ENCODE assay signal across 21 cellular contexts in genomic region chr19:32040246-32040645, GRCh38.
DNase-seq lines count a peak whose midpoint lies in the region; FAIRE-seq and TF ChIP-seq lines count a peak whose summit lies in the region.
"Had no signal": no experiment of that assay in that cellular context is flagged by ENCODE, and none has a peak within 500 bp of the region (broad histone marks: within the 10 kb centered on the region; RNA-seq: fewer than 3 reads in every experiment).

No MANE protein-coding gene starts in this region.

- no peaks in the 10 kb centered on the region for H3K36me3 ChIP-seq in SK-N-MC (ENCODE audit: insufficient read depth, low read length)

- FAIRE-seq in RCC 7860 (lab: Jason Lieb, UNC), result no peak
- FAIRE-seq: G401.6, GM12878, GM19239, H1 had no signal

- no peaks in the 10 kb centered on the region for H3K9me3 Mint-ChIP-seq in nephron
- H3K9me3 Mint-ChIP-seq in type B pancreatic cell, result no peaks in the 10 kb centered on the region
- no peaks in the 10 kb centered on the region for H3K9me3 Mint-ChIP-seq in activated naive CD4-positive, alpha-beta T cell treated with anti-CD3 and anti-CD28 coated beads for 36 hours

- H3K36me3 Mint-ChIP-seq in nephron (ENCODE audit: low read depth) (no peaks in the 10 kb centered on the region), type B pancreatic cell (no peaks in the 10 kb centered on the region)
- no peaks in the 10 kb centered on the region for H3K36me3 Mint-ChIP-seq in activated naive CD4-positive, alpha-beta T cell treated with anti-CD3 and anti-CD28 coated beads for 36 hours (ENCODE audit: low read depth)
- H3K36me3 Mint-ChIP-seq: CD4-positive, alpha-beta memory T cell had no signal

- intact Hi-C loops in activated naive CD4-positive, alpha-beta T cell treated with anti-CD3 and anti-CD28 coated beads for 36 hours (cut with micrococcal nuclease), result loop anchor here (5.0 to 10.0 kb wide), 3 partner anchors 185 to 1358 kb away; no protein-coding TSS in a partner anchor

- TF ChIP-seq CTCF in nephron (IDR thresholded peaks at IDR 0.05; ENCODE audit: unreplicated experiment in 3 of 3) (no peak), type B pancreatic cell (conservative IDR thresholded peaks at IDR 0.05) (no peak)

- H3K9ac ChIP-seq in SK-N-MC (ENCODE audit: insufficient read length), result peak overlapping the region; percentile 63
- H3K9ac ChIP-seq: GM23248 had no signal

- H3K27me3 Mint-ChIP-seq in nephron (ENCODE audit: low read depth), result peaks cover 18% of the 10 kb centered on the region
- H3K27me3 Mint-ChIP-seq in type B pancreatic cell, result peaks cover 86% of the 10 kb centered on the region
- H3K27me3 Mint-ChIP-seq in activated naive CD4-positive, alpha-beta T cell treated with anti-CD3 and anti-CD28 coated beads for 36 hours (ENCODE audit: low read depth), result peaks cover 22% of the 10 kb centered on the region

- H3K4me3 Mint-ChIP-seq in nephron (peak overlapping the region; percentile 2 to 64 (median 27)), type B pancreatic cell (peak overlapping the region; percentile 21)
- H3K4me3 Mint-ChIP-seq in activated naive CD4-positive, alpha-beta T cell treated with anti-CD3 and anti-CD28 coated beads for 36 hours, result no peak overlapping the region
- H3K4me3 Mint-ChIP-seq: CD4-positive, alpha-beta memory T cell had no signal

- CTCF ChIA-PET in activated naive CD4-positive, alpha-beta T cell treated with anti-CD3 and anti-CD28 coated beads for 36 hours (lab: Charles Lee), result interaction anchor here (0.7 to 1.4 kb wide), 4 partner anchors 12 to 91 kb away, joined by 3 to 5 read pairs (median 4); no protein-coding TSS in a partner anchor

- peak overlapping the region; percentile 84 for H3K4me3 ChIP-seq in SK-N-MC
- H3K4me3 ChIP-seq: A549, GM12878, GM23248 had no signal

- peaks cover 53% of the 10 kb centered on the region for H3K4me1 Mint-ChIP-seq in nephron
- peaks cover 26% of the 10 kb centered on the region for H3K4me1 Mint-ChIP-seq in type B pancreatic cell (ENCODE audit: unreplicated experiment)
- peaks cover 6% of the 10 kb centered on the region for H3K4me1 Mint-ChIP-seq in activated naive CD4-positive, alpha-beta T cell treated with anti-CD3 and anti-CD28 coated beads for 36 hours (ENCODE audit: low read depth)

- H3K27ac ChIP-seq in SK-N-MC, result peak overlapping the region; percentile 95
- H3K27ac ChIP-seq: A549, GM23248 had no signal

- peak overlapping the region; percentile 27 to 90 (median 77) for H3K27ac Mint-ChIP-seq in nephron
- peak overlapping the region; percentile 11 for H3K27ac Mint-ChIP-seq in type B pancreatic cell
- H3K27ac Mint-ChIP-seq in activated naive CD4-positive, alpha-beta T cell treated with anti-CD3 and anti-CD28 coated beads for 36 hours, result no peak overlapping the region
- H3K27ac Mint-ChIP-seq: CD4-positive, alpha-beta memory T cell had no signal

- H3K9me3 ChIP-seq in SK-N-MC (ENCODE audit: low read depth, low read length), result no peaks in the 10 kb centered on the region
- H3K9me3 ChIP-seq: A549 had no signal

- peak; percentile 4 for DNase-seq in DMS114 treated with DMSO at 0.1 percent for 48 hours (lab: John Stamatoyannopoulos, UW; ENCODE audit: unreplicated experiment)
- peak; percentile 62 for DNase-seq in SK-N-MC (ENCODE audit: low read depth, low spot score)
- no peak for DNase-seq in type B pancreatic cell (ENCODE audit: extremely low spot score, unreplicated experiment)
- no peak for DNase-seq in RCC 7860 (ENCODE audit: low spot score)
- DNase-seq in activated naive CD4-positive, alpha-beta T cell treated with anti-CD3 and anti-CD28 coated beads for 36 hours, result no peak
- DNase-seq in inferior parietal cortex (ENCODE audit: extremely low spot score), result no peak
- DNase-seq: 8988T; ACHN; C1 segment of cervical spinal cord; Calu3; CD4-positive, alpha-beta memory T cell; COR-L47; DMS153; GM23248; H7 had no signal

Comparison
In these comparisons a context has a peak if more than half of its experiments do, and no peak if none do; other contexts are left out.
1. DNase-seq: peak in DMS114 treated with DMSO at 0.1 percent for 48 hours (single experiment) and SK-N-MC (single experiment); none in type B pancreatic cell (single experiment), RCC 7860 (single experiment), activated naive CD4-positive, alpha-beta T cell treated with anti-CD3 and anti-CD28 coated beads for 36 hours (single experiment) and inferior parietal cortex (single experiment).